17 cellular contexts compared by ENCODE assay signal in the genomic region with DNA sequence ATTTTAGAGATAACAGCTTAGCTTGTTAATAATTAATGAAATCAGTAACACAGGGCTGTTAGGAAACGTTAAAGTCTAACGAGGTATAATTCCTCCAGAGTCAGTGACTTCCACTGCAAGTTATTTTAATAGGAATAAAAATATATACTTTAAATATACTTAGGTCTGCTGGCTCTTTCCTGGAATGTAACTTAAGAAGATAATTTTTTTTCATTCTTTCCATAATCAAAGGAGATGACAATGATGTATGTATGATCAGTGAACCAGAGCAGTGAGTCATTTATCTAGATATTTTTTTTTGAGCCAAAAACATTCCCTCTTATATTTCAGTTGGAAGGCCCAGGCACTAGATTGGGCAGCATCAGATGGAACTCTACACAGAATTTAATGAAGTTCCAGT.
DNase-seq lines count a peak whose midpoint lies in the region; ATAC-seq and TF ChIP-seq lines count a peak whose summit lies in the region.
"Had no signal": no experiment of that assay in that cellular context is flagged by ENCODE, and none has a peak within 500 bp of the region (broad histone marks: within the 10 kb centered on the region; RNA-seq: fewer than 3 reads in every experiment).

No MANE protein-coding gene starts in this region.

- H3K36me3 Mint-ChIP-seq in mesothelial cell of epicardium = no peaks in the 10 kb centered on the region
- H3K36me3 Mint-ChIP-seq: CD8-positive, alpha-beta memory T cell; IgD-negative memory B cell had no signal

- H3K4me3 Mint-ChIP-seq in mesothelial cell of epicardium = no peak overlapping the region
- H3K4me3 Mint-ChIP-seq: CD8-positive, alpha-beta memory T cell; H9; IgD-negative memory B cell had no signal

- H3K27ac Mint-ChIP-seq in mesothelial cell of epicardium = no peak overlapping the region
- H3K27ac Mint-ChIP-seq: CD8-positive, alpha-beta memory T cell; H9; IgD-negative memory B cell had no signal

- no peak overlapping the region for H3K4me3 ChIP-seq in SK-N-SH (ENCODE audit: low read depth in 2 of 2, low read length in 1 of 2)
- no peak overlapping the region for H3K4me3 ChIP-seq in fibroblast of the aortic adventitia (ENCODE audit: low read depth, low read length)
- H3K4me3 ChIP-seq: A549, BLaER1 had no signal

- no peaks in the 10 kb centered on the region for H3K79me2 ChIP-seq in SK-N-SH (ENCODE audit: insufficient read depth)

- WGBS in SK-N-SH (ENCODE audit: low lambda C conversion rate) = 22% methylated on average over 2 of the region's 2 CpGs

- no peaks in the 10 kb centered on the region; a peak in 1 of 4 replicates for H3K4me1 ChIP-seq in SK-N-SH (ENCODE audit: control insufficient read depth in 1 of 2, insufficient read depth in 2 of 2, low read depth in 1 of 2, low read length in 1 of 2)
- H3K4me1 ChIP-seq: A549, BLaER1 had no signal

- no peaks in the 10 kb centered on the region for H4K20me1 ChIP-seq in SK-N-SH (ENCODE audit: insufficient read depth)
- H4K20me1 ChIP-seq: BLaER1 had no signal

- peaks cover 8% of the 10 kb centered on the region for H3K9me3 Mint-ChIP-seq in mesothelial cell of epicardium
- H3K9me3 Mint-ChIP-seq: H9, IgD-negative memory B cell had no signal

- no peaks in the 10 kb centered on the region for H3K36me3 ChIP-seq in SK-N-SH (replicated peaks in 1 of 2; ENCODE audit: control insufficient read depth in 1 of 2, insufficient read depth in 2 of 2, low read length in 1 of 2)
- H3K36me3 ChIP-seq: BLaER1 had no signal

- no peak overlapping the region for H3K9ac ChIP-seq in SK-N-SH
- H3K9ac ChIP-seq: BLaER1 had no signal

- TF ChIP-seq CTCF in SK-N-SH (IDR thresholded peaks at IDR 0.05) (no peak), fibroblast of the aortic adventitia (IDR thresholded peaks at IDR 0.05; ENCODE audit: insufficient read depth, low read length) (no peak), mesothelial cell of epicardium (IDR thresholded peaks at IDR 0.05; ENCODE audit: unreplicated experiment) (no peak)

- ATAC-seq in GM19397 (IDR thresholded peaks at IDR 0.05; ENCODE audit: unreplicated experiment) (no peak), GM18511 (IDR thresholded peaks at IDR 0.05; ENCODE audit: unreplicated experiment) (no peak)
- ATAC-seq: A549 had no signal

- TF ChIP-seq RAD21 in SK-N-SH (IDR thresholded peaks at IDR 0.05; ENCODE audit: low read length) = no peak

- H3K27ac ChIP-seq in SK-N-SH (ENCODE audit: low read depth in 2 of 2, low read length in 1 of 2) = peak overlapping the region in 1 of 2 experiments; percentile 31; a peak in 1 of 4 replicates
- H3K27ac ChIP-seq: A549, BLaER1 had no signal

- H3K27me3 Mint-ChIP-seq in mesothelial cell of epicardium (ENCODE audit: low read depth) = no peaks in the 10 kb centered on the region
- H3K27me3 Mint-ChIP-seq: CD8-positive, alpha-beta memory T cell; IgD-negative memory B cell had no signal

- POLR2A ChIA-PET in SK-N-SH (lab: Yijun Ruan, JAX) = no interaction called here

- CTCF ChIA-PET in SK-N-SH (lab: Yijun Ruan, JAX) = no interaction called here

- no peak for DNase-seq in SK-N-SH
- DNase-seq in fibroblast of the aortic adventitia (ENCODE audit: low read depth) = peak; percentile 73
- DNase-seq in kidney tubule cell (ENCODE audit: low spot score) = peak; percentile 13
- DNase-seq in activated effector memory CD4-positive, alpha-beta T cell treated with anti-CD3 and anti-CD28 coated beads, Interleukin-2, amount 50 U/mL, for 16 hours = no peak
- DNase-seq in mesothelial cell of epicardium (ENCODE audit: low spot score in 2 of 2, unreplicated experiment in 2 of 2) = no peak
- DNase-seq: AML-193; Caco-2; CD8-positive, alpha-beta memory T cell; DMS53; GF-D8; GOT3; H9 had no signal

- no peaks in the 10 kb centered on the region for H3K4me1 Mint-ChIP-seq in mesothelial cell of epicardium
- H3K4me1 Mint-ChIP-seq: CD8-positive, alpha-beta memory T cell; H9; IgD-negative memory B cell had no signal

- H3K9me2 ChIP-seq in SK-N-SH = no peaks in the 10 kb centered on the region

- H3F3A ChIP-seq in SK-N-SH (replicated peaks; ENCODE audit: insufficient read depth) = peaks cover 5% of the 10 kb centered on the region

- H2AFZ ChIP-seq in SK-N-SH (ENCODE audit: low read depth) = no peak overlapping the region

- no peaks in the 10 kb centered on the region for H3K9me3 ChIP-seq in SK-N-SH
- H3K9me3 ChIP-seq: BLaER1, Caco-2 had no signal

- TF ChIP-seq EP300 in SK-N-SH (IDR thresholded peaks at IDR 0.05; ENCODE audit: borderline replicate concordance in 1 of 2, low read depth in 1 of 2, low read length in 1 of 2) = 0 out of 4 replicates have a peak, but pooled peaks of 1 of the 2 experiments have one; percentile 24

- no peaks in the 10 kb centered on the region for H3K27me3 ChIP-seq in SK-N-SH (ENCODE audit: insufficient read depth)
- H3K27me3 ChIP-seq: BLaER1 had no signal

- no peak overlapping the region for H3K4me2 ChIP-seq in SK-N-SH
- H3K4me2 ChIP-seq: A549, BLaER1 had no signal

TF ChIP-seq in SK-N-SH, 30 proteins besides CTCF, POLR2A, EP300 and RAD21:
- no peak for TF ChIP-seq MXI1 (IDR thresholded peaks at IDR 0.05; ENCODE audit: low read depth, low read length)
- no peak for TF ChIP-seq TAF1 (IDR thresholded peaks at IDR 0.05; ENCODE audit: borderline replicate concordance, low read depth, low read length)
- no peak for TF ChIP-seq FOXJ3 (CRISPR knock-in tag; IDR thresholded peaks at IDR 0.05)
- no peak for TF ChIP-seq YY1 (IDR thresholded peaks at IDR 0.05; ENCODE audit: low read depth)
- TF ChIP-seq FOSL2 (IDR thresholded peaks at IDR 0.05; ENCODE audit: borderline replicate concordance, low read depth) = peak; percentile 28; the same call in 1 of the 2 replicates
- TF ChIP-seq FOXM1 (IDR thresholded peaks at IDR 0.05; ENCODE audit: low read depth) = no peak
- no peak for TF ChIP-seq USF2 (IDR thresholded peaks at IDR 0.05; ENCODE audit: borderline replicate concordance, low read depth, low read length)
- TF ChIP-seq RFX5 (IDR thresholded peaks at IDR 0.05; ENCODE audit: low read length) = no peak
- TF ChIP-seq JUND (IDR thresholded peaks at IDR 0.05) = peak; percentile 52
- peak; percentile 44 for TF ChIP-seq TCF12 (IDR thresholded peaks at IDR 0.05)
- TF ChIP-seq, protein P1, sequence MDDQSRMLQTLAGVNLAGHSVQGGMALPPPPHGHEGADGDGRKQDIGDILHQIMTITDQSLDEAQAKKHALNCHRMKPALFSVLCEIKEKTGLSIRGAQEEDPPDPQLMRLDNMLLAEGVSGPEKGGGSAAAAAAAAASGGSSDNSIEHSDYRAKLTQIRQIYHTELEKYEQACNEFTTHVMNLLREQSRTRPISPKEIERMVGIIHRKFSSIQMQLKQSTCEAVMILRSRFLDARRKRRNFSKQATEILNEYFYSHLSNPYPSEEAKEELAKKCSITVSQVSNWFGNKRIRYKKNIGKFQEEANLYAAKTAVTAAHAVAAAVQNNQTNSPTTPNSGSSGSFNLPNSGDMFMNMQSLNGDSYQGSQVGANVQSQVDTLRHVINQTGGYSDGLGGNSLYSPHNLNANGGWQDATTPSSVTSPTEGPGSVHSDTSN (IDR thresholded peaks at IDR 0.05) = peak; percentile 74
- TF ChIP-seq, protein P2, sequence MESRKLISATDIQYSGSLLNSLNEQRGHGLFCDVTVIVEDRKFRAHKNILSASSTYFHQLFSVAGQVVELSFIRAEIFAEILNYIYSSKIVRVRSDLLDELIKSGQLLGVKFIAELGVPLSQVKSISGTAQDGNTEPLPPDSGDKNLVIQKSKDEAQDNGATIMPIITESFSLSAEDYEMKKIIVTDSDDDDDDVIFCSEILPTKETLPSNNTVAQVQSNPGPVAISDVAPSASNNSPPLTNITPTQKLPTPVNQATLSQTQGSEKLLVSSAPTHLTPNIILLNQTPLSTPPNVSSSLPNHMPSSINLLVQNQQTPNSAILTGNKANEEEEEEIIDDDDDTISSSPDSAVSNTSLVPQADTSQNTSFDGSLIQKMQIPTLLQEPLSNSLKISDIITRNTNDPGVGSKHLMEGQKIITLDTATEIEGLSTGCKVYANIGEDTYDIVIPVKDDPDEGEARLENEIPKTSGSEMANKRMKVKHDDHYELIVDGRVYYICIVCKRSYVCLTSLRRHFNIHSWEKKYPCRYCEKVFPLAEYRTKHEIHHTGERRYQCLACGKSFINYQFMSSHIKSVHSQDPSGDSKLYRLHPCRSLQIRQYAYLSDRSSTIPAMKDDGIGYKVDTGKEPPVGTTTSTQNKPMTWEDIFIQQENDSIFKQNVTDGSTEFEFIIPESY (IDR thresholded peaks at IDR 0.05; ENCODE audit: borderline replicate concordance, low read depth) = no peak
- TF ChIP-seq, protein P3, sequence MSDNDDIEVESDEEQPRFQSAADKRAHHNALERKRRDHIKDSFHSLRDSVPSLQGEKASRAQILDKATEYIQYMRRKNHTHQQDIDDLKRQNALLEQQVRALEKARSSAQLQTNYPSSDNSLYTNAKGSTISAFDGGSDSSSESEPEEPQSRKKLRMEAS (IDR thresholded peaks at IDR 0.05; ENCODE audit: low read depth) = no peak

Comparison
In these comparisons a context has a peak if more than half of its experiments do, and no peak if none do; other contexts are left out.
1. DNase-seq: peak in fibroblast of the aortic adventitia (single experiment) and kidney tubule cell (single experiment); none in SK-N-SH (single experiment), activated effector memory CD4-positive, alpha-beta T cell treated with anti-CD3 and anti-CD28 coated beads, Interleukin-2, amount 50 U/mL, for 16 hours (single experiment) and mesothelial cell of epicardium (0 of 2).